Comparison of ENCODE assay signal across 2 cellular contexts in the genomic region with DNA sequence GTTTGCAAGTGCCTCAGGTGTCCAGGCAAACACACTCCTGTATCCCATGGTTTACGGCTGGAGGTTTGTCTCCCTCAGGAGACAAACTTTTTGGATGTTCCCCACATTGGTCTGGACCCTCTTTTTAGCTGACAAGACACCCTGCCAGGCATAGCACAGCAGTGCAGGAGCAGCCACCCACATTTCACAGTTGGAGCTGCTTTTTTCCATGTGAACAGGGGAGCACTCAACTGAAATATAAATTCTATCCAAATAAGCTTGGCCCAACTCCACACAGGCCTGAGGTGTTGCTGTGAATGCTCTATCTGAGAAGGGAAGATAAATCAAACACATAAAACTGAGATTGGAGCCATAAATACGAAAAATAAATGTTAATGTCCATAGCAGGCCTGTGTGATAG.
"Had no signal": no experiment of that assay in that cellular context is flagged by ENCODE, and none has a peak within 500 bp of the region (broad histone marks: within the 10 kb centered on the region; RNA-seq: fewer than 3 reads in every experiment).

No MANE protein-coding gene starts in this region.

- DNase-seq: GDM1, GF-D8 had no signal
